In genomic region chr9:133122167-133122550, GRCh38 we compare ENCODE assay signal across 2 cellular contexts.
TF ChIP-seq lines count a peak whose summit lies in the region.

No MANE protein-coding gene starts in this region.

TF ChIP-seq in HepG2, 621 proteins besides CTCF, POLR2A, EP300 and RAD21:
- TF ChIP-seq ZNF432 (CRISPR knock-in tag; IDR thresholded peaks at IDR 0.05; ENCODE audit: borderline replicate concordance) (no peak), CHD4 (IDR thresholded peaks at IDR 0.05; ENCODE audit: borderline replicate concordance, low read length) (no peak), ERF (CRISPR knock-in tag; IDR thresholded peaks at IDR 0.05) (no peak), ZNF558 (CRISPR knock-in tag; IDR thresholded peaks at IDR 0.05; ENCODE audit: borderline replicate concordance) (no peak), DNMT1 (CRISPR knock-in tag; IDR thresholded peaks at IDR 0.05) (no peak), ZNF629 (CRISPR knock-in tag; conservative IDR thresholded peaks at IDR 0.05) (no peak), ZFP37 (CRISPR knock-in tag; IDR thresholded peaks at IDR 0.05; ENCODE audit: borderline replicate concordance) (no peak), ZMAT5 (CRISPR knock-in tag; IDR thresholded peaks at IDR 0.05; ENCODE audit: borderline replicate concordance, low read depth) (no peak), ZFP1 (CRISPR knock-in tag; IDR thresholded peaks at IDR 0.05) (no peak), ZNF34 (CRISPR knock-in tag; IDR thresholded peaks at IDR 0.05; ENCODE audit: borderline replicate concordance) (no peak), ZNF326 (CRISPR knock-in tag; IDR thresholded peaks at IDR 0.05; ENCODE audit: borderline replicate concordance) (no peak), ZNF580 (CRISPR knock-in tag; IDR thresholded peaks at IDR 0.05; ENCODE audit: borderline replicate concordance, low read depth) (no peak), ZHX2 (IDR thresholded peaks at IDR 0.05; ENCODE audit: low read depth) (no peak), ZHX2 (CRISPR knock-in tag; IDR thresholded peaks at IDR 0.05; ENCODE audit: borderline replicate concordance) (no peak), ZBTB21 (CRISPR knock-in tag; IDR thresholded peaks at IDR 0.05) (no peak), PRMT3 (CRISPR knock-in tag; IDR thresholded peaks at IDR 0.05; ENCODE audit: borderline replicate concordance, low read depth) (no peak), ZGPAT (CRISPR knock-in tag; IDR thresholded peaks at IDR 0.05) (no peak), HOXD1 (CRISPR knock-in tag; IDR thresholded peaks at IDR 0.05) (no peak), SIX4 (CRISPR knock-in tag; IDR thresholded peaks at IDR 0.05) (no peak), TCF7 (IDR thresholded peaks at IDR 0.05; ENCODE audit: low read depth) (no peak)
TF ChIP-seq in HepG2: peak in this region for 0.

TF ChIP-seq in SK-N-SH treated with all-trans-retinoic acid at 6 μM for 48 hours, 23 proteins besides CTCF, POLR2A, EP300 and RAD21:
- TF ChIP-seq TOX (CRISPR knock-in tag; IDR thresholded peaks at IDR 0.05; ENCODE audit: borderline replicate concordance) (no peak), PPARA (CRISPR knock-in tag; IDR thresholded peaks at IDR 0.05; ENCODE audit: borderline replicate concordance) (no peak), ZNF70 (CRISPR knock-in tag; IDR thresholded peaks at IDR 0.05) (no peak), CSDC2 (CRISPR knock-in tag; IDR thresholded peaks at IDR 0.05) (no peak), OSR1 (CRISPR knock-in tag; IDR thresholded peaks at IDR 0.05) (no peak), GLIS3 (CRISPR knock-in tag; IDR thresholded peaks at IDR 0.05) (no peak)
